8 cellular contexts compared by ENCODE assay signal in the genomic region with DNA sequence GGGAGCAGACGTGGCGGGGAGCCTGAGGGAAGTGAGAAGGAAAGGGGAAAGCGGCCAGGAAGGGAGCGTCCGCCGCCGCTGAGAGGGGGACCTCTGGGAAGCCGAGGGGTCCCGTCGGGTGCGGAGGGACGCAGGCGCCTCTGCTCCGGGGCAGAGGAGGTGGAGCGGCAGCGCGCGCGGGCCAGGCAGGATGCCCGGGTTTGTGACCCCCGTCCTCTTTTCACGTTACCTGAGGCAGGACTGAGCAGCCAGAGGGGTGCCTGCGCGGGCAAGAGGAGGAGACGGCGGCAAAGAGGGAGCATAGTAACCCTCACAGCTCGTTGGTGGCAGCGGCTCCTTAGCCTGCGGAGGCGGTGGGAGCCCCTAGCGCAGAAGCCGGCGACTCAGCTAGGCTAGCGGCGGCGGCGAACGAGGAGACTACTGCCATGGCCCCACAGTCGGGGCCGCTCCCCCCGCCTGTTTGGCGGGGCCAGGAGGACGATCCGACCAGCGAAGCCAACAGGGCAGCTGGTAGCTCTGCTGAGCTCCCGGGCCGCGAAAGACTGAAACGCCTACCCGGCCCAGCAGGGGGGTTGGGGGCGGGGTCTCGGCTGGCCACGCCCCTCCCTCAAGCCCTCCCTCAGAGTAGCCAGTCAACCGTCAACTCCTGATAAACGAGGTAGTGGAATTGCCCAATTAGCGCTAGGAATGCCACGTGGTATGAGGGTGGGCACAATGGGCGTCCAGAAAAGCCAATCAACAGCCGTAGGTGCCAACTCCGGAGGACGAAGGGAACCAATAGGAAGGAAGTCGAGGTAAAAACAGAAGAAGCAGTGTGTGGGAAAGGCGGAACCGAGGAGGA. TPM values are rescaled to one million over a fixed set of nuclear protein-coding genes. Genes with fewer than 3 reads are reported as not detected.
DNase-seq lines count a peak whose midpoint lies in the region; ATAC-seq and TF ChIP-seq lines count a peak whose summit lies in the region.

TSS of gene TESK2 (minus strand) at position 541 of the 841 bp plus-strand sequence. CDS start 33,378 bp downstream, outside the sequence.

- H3K36me3 ChIP-seq in DOHH2 (ENCODE audit: control insufficient read depth, low read length) (no peaks in the 10 kb centered on the region), PC-9 (ENCODE audit: low read depth) (no peaks in the 10 kb centered on the region)

- CTCF ChIA-PET in PC-9 (lab: Charles Lee) = interaction anchor here (0.8 to 2.9 kb wide), 6 partner anchors 9 to 476 kb away, joined by 3 to 13 read pairs (median 6); partner anchors contain the start of genes CCDC163 and MMACHC

- H4K20me1 ChIP-seq in DOHH2 (ENCODE audit: control insufficient read depth, insufficient read depth, low read depth, low read length) (no peaks in the 10 kb centered on the region; the same call in 1 of the 2 replicates), PC-9 (ENCODE audit: insufficient read depth) (no peaks in the 10 kb centered on the region)

- H3K9me2 ChIP-seq in DOHH2 (replicated peaks; ENCODE audit: control insufficient read depth, low read length) (no peaks in the 10 kb centered on the region), PC-9 (ENCODE audit: insufficient read depth) (no peaks in the 10 kb centered on the region)

- peak within 1 kb of the TSS; percentile 79 for H3K4me3 ChIP-seq in DOHH2 (ENCODE audit: low read length)
- peak within 1 kb of the TSS; percentile 73 for H3K4me3 ChIP-seq in PC-9

- peak; percentile 92 for ATAC-seq in GM21786 (IDR thresholded peaks at IDR 0.05; ENCODE audit: unreplicated experiment)

- DNase-seq in KG1 (lab: John Stamatoyannopoulos, UW) (peak; percentile 98), PC-9 (peak; percentile 100), fibroblast of gingiva (ENCODE audit: low read depth) (peak; percentile 98), myocyte (ENCODE audit: low read depth) (peak; percentile 98)
- DNase-seq in activated T-cell treated with anti-CD3 and anti-CD28 coated beads, Interleukin-2, amount 50 U/mL, for 48 hours = peak; percentile 95 to 97
- DNase-seq in stimulated activated CD8-positive, alpha-beta memory T cell treated with anti-CD3 and anti-CD28 coated beads, Interleukin-7, amount 100 ng/mL, for 4 hours (ENCODE audit: low read depth in 2 of 2) = peak; percentile 92 to 97

- H3K4me1 ChIP-seq in DOHH2 (ENCODE audit: control insufficient read depth, low read length) = peaks cover 32% of the 10 kb centered on the region
- H3K4me1 ChIP-seq in PC-9 (replicated peaks; ENCODE audit: insufficient read depth) = peaks cover 16% of the 10 kb centered on the region

- POLR2A ChIA-PET in PC-9 (lab: Charles Lee; ENCODE audit: unreplicated experiment) = interaction anchor here (0.5 to 1.5 kb wide), 12 partner anchors 9 to 849 kb away, joined by 3 to 10 read pairs (median 4); partner anchors contain the start of genes CCDC163, HECTD3, MMACHC and PRDX1

- H3F3A ChIP-seq in DOHH2 (ENCODE audit: control insufficient read depth, insufficient read depth) (0 out of 2 replicates have a peak, but pooled peaks cover 11% of the 10 kb centered on the region), PC-9 (ENCODE audit: insufficient read depth, low read depth) (no peaks in the 10 kb centered on the region; the same call in 1 of the 2 replicates)

- intact Hi-C loops in PC-9 (cut with micrococcal nuclease; ENCODE audit: unreplicated experiment) = loop anchor here (1.0 to 10.0 kb wide), 6 partner anchors 80 to 760 kb away; partner anchors contain the start of gene RNU5D-1

- H2AFZ ChIP-seq in PC-9 = peak within 1 kb of the TSS; percentile 90

- H3K79me2 ChIP-seq in DOHH2 (ENCODE audit: control insufficient read depth, low read length) = no peaks in the 10 kb centered on the region; the same call in 1 of the 2 replicates
- H3K79me2 ChIP-seq in PC-9 (ENCODE audit: low read depth) = no peaks in the 10 kb centered on the region

- BruUV-seq in PC-9 (replicated peaks; lab: Mats Ljungman, UMichigan) = no TSS peak

- H3K27me3 ChIP-seq in DOHH2 (ENCODE audit: control insufficient read depth, low read length) (peaks cover 10% of the 10 kb centered on the region), PC-9 (ENCODE audit: insufficient read depth, low read depth) (no peaks in the 10 kb centered on the region)

- TF ChIP-seq CTCF in DOHH2 (IDR thresholded peaks at IDR 0.05; ENCODE audit: low read depth, low read length, poor library complexity, severe bottlenecking) = peak; percentile 2
- 0 out of 2 replicates have a peak, but pooled peaks have one; percentile 20 for TF ChIP-seq CTCF in PC-9 (conservative IDR thresholded peaks at IDR 0.05)

- H3K27ac ChIP-seq in DOHH2 (ENCODE audit: low read depth, low read length) (no peak within 1 kb of the TSS), PC-9 (no peak within 1 kb of the TSS)

- no peaks in the 10 kb centered on the region for H3K9me3 ChIP-seq in DOHH2 (ENCODE audit: control insufficient read depth, insufficient read depth, low read length)
- no peaks in the 10 kb centered on the region for H3K9me3 ChIP-seq in PC-9 (ENCODE audit: insufficient read depth, low read depth)

- H3K4me2 ChIP-seq in DOHH2 (ENCODE audit: low read length) (peak within 1 kb of the TSS; percentile 87), PC-9 (peak within 1 kb of the TSS; percentile 88)

RNA-seq across cellular contexts. Expression of gene TESK2, which starts in this region (rescaled TPM):
- 13.8 and 17.5 TPM in 2 replicates for total RNA-seq in PC-9 (2021)
- 1.1 and 1.7 TPM in 2 replicates for total RNA-seq in myocyte
- 1.2 TPM for polyA plus RNA-seq in myocyte (2012)
